ENCODE assay signal across 2 cellular contexts in the genomic region with DNA sequence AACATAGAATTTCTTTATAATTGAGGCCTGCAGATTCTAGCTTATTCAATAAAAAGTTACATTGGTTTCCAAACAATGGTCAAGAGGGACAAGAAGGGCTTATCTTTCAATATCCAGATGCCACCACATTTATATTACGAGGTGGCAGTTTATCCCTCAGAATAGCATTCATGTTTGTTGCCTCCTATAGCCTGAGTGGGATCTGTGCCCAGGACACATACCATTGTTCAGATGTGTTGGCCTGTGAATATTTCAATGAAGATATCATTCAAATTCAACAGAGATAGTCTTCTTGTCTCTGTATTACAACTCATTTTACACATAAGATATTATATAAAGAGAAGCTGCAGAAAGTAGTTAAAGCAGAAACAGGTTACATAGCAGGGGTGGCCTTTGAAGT.
TF ChIP-seq lines count a peak whose summit lies in the region.

No MANE protein-coding gene starts in this region.

TF ChIP-seq in IMR-90, 13 proteins besides CTCF, POLR2A, EP300 and RAD21:
- TF ChIP-seq CEBPB (IDR thresholded peaks at IDR 0.05; ENCODE audit: low read depth, low read length), result no peak
- TF ChIP-seq SMC3 (IDR thresholded peaks at IDR 0.05; ENCODE audit: low read depth, low read length), result no peak
- TF ChIP-seq, protein P1, sequence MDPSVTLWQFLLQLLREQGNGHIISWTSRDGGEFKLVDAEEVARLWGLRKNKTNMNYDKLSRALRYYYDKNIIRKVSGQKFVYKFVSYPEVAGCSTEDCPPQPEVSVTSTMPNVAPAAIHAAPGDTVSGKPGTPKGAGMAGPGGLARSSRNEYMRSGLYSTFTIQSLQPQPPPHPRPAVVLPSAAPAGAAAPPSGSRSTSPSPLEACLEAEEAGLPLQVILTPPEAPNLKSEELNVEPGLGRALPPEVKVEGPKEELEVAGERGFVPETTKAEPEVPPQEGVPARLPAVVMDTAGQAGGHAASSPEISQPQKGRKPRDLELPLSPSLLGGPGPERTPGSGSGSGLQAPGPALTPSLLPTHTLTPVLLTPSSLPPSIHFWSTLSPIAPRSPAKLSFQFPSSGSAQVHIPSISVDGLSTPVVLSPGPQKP (IDR thresholded peaks at IDR 0.05; ENCODE audit: borderline replicate concordance, low read depth, low read length), result no peak
- TF ChIP-seq MAZ (IDR thresholded peaks at IDR 0.05; ENCODE audit: borderline replicate concordance, low read depth, low read length), result no peak
- TF ChIP-seq CHD1 (IDR thresholded peaks at IDR 0.05; ENCODE audit: low read depth, low read length), result no peak
- TF ChIP-seq BHLHE40 (IDR thresholded peaks at IDR 0.05; ENCODE audit: low read depth, low read length), result no peak

TF ChIP-seq in endothelial cell of umbilical vein, 7 proteins besides CTCF, POLR2A, EP300 and RAD21:
- no peak for TF ChIP-seq FOS (IDR thresholded peaks at IDR 0.05; ENCODE audit: borderline replicate concordance, insufficient read depth, low read length)
- no peak for TF ChIP-seq GATA2 (IDR thresholded peaks at IDR 0.05; ENCODE audit: insufficient read depth, insufficient read length, low read depth, low read length)
- TF ChIP-seq, protein P2, sequence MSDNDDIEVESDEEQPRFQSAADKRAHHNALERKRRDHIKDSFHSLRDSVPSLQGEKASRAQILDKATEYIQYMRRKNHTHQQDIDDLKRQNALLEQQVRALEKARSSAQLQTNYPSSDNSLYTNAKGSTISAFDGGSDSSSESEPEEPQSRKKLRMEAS (IDR thresholded peaks at IDR 0.05; ENCODE audit: insufficient read depth, insufficient read length), result no peak
- TF ChIP-seq POLR2AphosphoS5 (IDR thresholded peaks at IDR 0.05; ENCODE audit: insufficient read depth, low read depth, low read length), result no peak
- TF ChIP-seq JUN (IDR thresholded peaks at IDR 0.05; ENCODE audit: borderline replicate concordance, insufficient read depth, insufficient read length, low read depth), result no peak
